Comparison of ENCODE assay signal across 8 cellular contexts in the genomic region with DNA sequence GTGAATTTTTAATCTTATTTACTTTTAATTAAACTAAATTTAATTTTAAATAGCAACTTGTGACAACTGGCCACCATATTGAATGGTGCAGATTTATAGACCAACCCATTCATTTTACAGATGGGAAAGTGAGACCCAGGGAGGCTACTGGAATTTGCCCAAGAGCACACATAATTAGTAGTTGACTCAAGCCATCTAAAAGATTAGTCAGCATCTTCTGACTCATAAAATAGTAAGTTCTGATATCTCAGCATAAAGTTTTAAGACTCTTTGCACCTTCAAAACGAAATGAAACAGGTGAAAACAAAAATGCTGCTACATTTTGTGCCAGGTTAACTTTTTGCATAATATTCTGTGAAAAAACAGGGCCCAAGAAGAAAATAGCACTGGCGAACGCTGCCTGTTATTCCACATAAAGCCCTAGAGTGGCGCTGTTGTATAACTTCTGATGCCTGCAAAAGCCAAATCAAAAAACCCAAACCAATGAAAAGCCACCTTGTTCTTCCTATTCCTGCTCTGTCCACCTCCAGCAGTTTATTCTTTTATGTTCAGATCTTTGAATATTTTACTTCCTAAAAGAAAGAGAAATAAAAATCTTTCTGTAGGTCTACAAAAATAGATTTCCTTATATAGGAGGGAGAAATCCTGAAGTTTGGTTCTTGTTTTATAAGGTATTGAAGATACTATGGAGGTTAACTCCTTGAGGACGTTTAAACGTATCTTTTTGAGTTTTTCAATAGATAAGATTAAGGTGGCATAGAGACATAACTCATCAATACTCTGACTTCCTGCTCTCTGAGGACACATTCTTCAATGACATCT.
A peak's percentile ranks its signal among the peaks of the same experiment; 100 is the strongest.
DNase-seq lines count a peak whose midpoint lies in the region; ATAC-seq, FAIRE-seq and TF ChIP-seq lines count a peak whose summit lies in the region.

No MANE protein-coding gene starts in this region.

- intact Hi-C loops in adrenal gland (cut with DNase I), result no loop called here
- intact Hi-C loops in vagina (cut with DNase I), result no loop called here

- no peaks in the 10 kb centered on the region for H3K79me2 ChIP-seq in keratinocyte (ENCODE audit: control insufficient read depth, insufficient read depth, low read length)

- no peak overlapping the region for H2AFZ ChIP-seq in keratinocyte (ENCODE audit: control insufficient read depth, low read length)

- TF ChIP-seq CTCF in adrenal gland (IDR thresholded peaks at IDR 0.05) (peak; percentile 61 to 87 (median 70)), keratinocyte (optimal IDR thresholded peaks at IDR 0.05 in 1 of 3, IDR thresholded peaks at IDR 0.05 in 1 of 3, conservative IDR thresholded peaks at IDR 0.05 in 1 of 3; ENCODE audit: extremely low read depth in 1 of 3, insufficient read depth in 2 of 3, low read length in 3 of 3) (peak; percentile 44 to 80 (median 72)), vagina (IDR thresholded peaks at IDR 0.05) (peak; percentile 26 to 48 (median 46))

- dilution Hi-C loops in keratinocyte (cut with MboI; ENCODE audit: extremely low pct_ligation_motif_present, low sequenced_read_pairs), result no loop called here

- no peak overlapping the region for H3K4me3 ChIP-seq in adrenal gland
- no peak overlapping the region for H3K4me3 ChIP-seq in keratinocyte (ENCODE audit: control insufficient read depth in 2 of 3, extremely low read depth in 1 of 3, insufficient read depth in 2 of 3, low read depth in 1 of 3, low read length in 3 of 3)
- no peak overlapping the region for H3K4me3 ChIP-seq in vagina

- no peak overlapping the region for H3K9ac ChIP-seq in keratinocyte (ENCODE audit: control insufficient read depth, extremely low read depth, insufficient read depth, low read length)

- H3K9me1 ChIP-seq in keratinocyte (ENCODE audit: control insufficient read depth, extremely low read depth, insufficient read depth, low read length), result no peaks in the 10 kb centered on the region

- DNase-seq in GM03348 (ENCODE audit: low spot score) (peak; percentile 37), NCI-H226 (peak; percentile 26), adrenal gland (peak in 5 of 7 donors; percentile 10 to 40 (median 28)), keratinocyte (ENCODE audit: low read depth, low spot score) (no peak), vagina (ENCODE audit: extremely low spot score in 2 of 2) (no peak)

- TF ChIP-seq POLR2A in adrenal gland (IDR thresholded peaks at IDR 0.05) (no peak), vagina (IDR thresholded peaks at IDR 0.05) (no peak)

- H3K4me1 ChIP-seq in adrenal gland (replicated peaks in 1 of 2) (no peaks in the 10 kb centered on the region), keratinocyte (ENCODE audit: control insufficient read depth, extremely low read depth, insufficient read depth, low read length) (peaks cover 4% of the 10 kb centered on the region), vagina (no peaks in the 10 kb centered on the region)

- no peak for FAIRE-seq in keratinocyte (lab: Jason Lieb, UNC)

- WGBS in adrenal gland, 4 donors, result 9 to 14% (median 10%) methylated on average over 6 of the region's 6 CpGs

- H4K20me1 ChIP-seq in keratinocyte (ENCODE audit: control insufficient read depth, extremely low read depth, insufficient read depth, low read length), result no peaks in the 10 kb centered on the region

- ATAC-seq in HG02885 (IDR thresholded peaks at IDR 0.05; ENCODE audit: poor library complexity, unreplicated experiment) (peak; percentile 64), GM18907 (IDR thresholded peaks at IDR 0.05; ENCODE audit: unreplicated experiment) (no peak), GM18511 (IDR thresholded peaks at IDR 0.05; ENCODE audit: unreplicated experiment) (no peak)

- no peak overlapping the region for H3K4me2 ChIP-seq in keratinocyte (ENCODE audit: control insufficient read depth, extremely low read depth, insufficient read depth, low read depth, low read length)

- H3K36me3 ChIP-seq in adrenal gland (replicated peaks in 1 of 2), result no peaks in the 10 kb centered on the region
- H3K36me3 ChIP-seq in keratinocyte (ENCODE audit: control insufficient read depth in 2 of 2, extremely low read depth in 1 of 2, insufficient read depth in 2 of 2, low read length in 2 of 2), result no peaks in the 10 kb centered on the region
- no peaks in the 10 kb centered on the region for H3K36me3 ChIP-seq in vagina

- H3K27me3 ChIP-seq in adrenal gland (no peaks in the 10 kb centered on the region), keratinocyte (ENCODE audit: control insufficient read depth, extremely low read depth, insufficient read depth, low read length) (no peaks in the 10 kb centered on the region), vagina (no peaks in the 10 kb centered on the region)

- no peaks in the 10 kb centered on the region for H3K9me3 ChIP-seq in adrenal gland (replicated peaks in 1 of 3)
- H3K9me3 ChIP-seq in keratinocyte (ENCODE audit: control insufficient read depth, low read depth, low read length), result no peaks in the 10 kb centered on the region
- no peaks in the 10 kb centered on the region for H3K9me3 ChIP-seq in vagina

- H3K27ac ChIP-seq in adrenal gland, result no peak overlapping the region
- H3K27ac ChIP-seq in keratinocyte (ENCODE audit: control insufficient read depth, insufficient read depth, low read length), result no peak overlapping the region
- no peak overlapping the region for H3K27ac ChIP-seq in vagina

Comparison
In these comparisons a context has a peak if more than half of its experiments do, and no peak if none do; other contexts are left out.
1. DNase-seq: peak in GM03348 (single experiment), NCI-H226 (single experiment) and adrenal gland (5 of 7); none in keratinocyte (single experiment) and vagina (0 of 2).
2. Peak in every context shown above with its lines, with median percentiles within 50 percentile points of each other: CTCF ChIP-seq.